Comparison of ENCODE assay signal across 1 cellular context in the genomic region with DNA sequence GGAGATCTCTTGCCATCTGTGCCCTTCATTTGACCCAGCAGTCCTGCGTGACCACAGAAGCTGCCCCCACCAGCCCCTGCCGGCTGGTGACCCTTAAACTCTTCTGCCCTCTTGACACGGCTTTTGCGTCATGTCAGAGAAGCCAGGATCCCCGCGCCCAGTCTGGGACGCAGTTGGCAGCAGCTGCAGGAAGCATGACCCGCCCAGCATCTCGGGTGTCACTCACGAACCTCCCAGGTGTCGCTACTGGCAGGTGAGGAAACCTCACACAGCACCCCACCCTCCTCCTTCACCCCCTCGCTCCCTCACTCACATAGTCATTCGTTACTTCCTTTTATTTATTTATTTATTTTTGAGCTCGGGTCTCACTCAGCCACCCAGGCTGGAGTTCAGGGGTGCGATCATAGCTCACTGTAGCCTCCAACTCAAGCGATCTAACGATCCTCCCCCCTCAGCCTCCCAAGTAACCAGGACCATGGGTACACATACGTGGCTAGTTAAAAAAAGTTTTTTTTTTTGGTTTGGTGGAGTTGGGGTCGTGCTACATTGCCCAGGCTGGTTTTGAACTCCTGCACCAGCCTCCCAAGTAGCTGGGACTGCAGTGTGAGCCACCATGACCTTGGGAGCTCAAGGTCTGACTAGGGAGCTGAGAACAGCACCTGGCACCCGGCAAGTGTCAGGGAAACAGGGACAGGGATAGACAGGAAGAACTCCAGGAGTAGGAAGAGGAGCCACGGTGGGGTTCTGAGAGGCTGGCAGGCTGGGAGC.
TF ChIP-seq lines count a peak whose summit lies in the region.

No MANE protein-coding gene starts in this region.

TF ChIP-seq in GM23338, 12 proteins besides CTCF, POLR2A, EP300 and RAD21 (continued from another document):
- TF ChIP-seq, protein P1, sequence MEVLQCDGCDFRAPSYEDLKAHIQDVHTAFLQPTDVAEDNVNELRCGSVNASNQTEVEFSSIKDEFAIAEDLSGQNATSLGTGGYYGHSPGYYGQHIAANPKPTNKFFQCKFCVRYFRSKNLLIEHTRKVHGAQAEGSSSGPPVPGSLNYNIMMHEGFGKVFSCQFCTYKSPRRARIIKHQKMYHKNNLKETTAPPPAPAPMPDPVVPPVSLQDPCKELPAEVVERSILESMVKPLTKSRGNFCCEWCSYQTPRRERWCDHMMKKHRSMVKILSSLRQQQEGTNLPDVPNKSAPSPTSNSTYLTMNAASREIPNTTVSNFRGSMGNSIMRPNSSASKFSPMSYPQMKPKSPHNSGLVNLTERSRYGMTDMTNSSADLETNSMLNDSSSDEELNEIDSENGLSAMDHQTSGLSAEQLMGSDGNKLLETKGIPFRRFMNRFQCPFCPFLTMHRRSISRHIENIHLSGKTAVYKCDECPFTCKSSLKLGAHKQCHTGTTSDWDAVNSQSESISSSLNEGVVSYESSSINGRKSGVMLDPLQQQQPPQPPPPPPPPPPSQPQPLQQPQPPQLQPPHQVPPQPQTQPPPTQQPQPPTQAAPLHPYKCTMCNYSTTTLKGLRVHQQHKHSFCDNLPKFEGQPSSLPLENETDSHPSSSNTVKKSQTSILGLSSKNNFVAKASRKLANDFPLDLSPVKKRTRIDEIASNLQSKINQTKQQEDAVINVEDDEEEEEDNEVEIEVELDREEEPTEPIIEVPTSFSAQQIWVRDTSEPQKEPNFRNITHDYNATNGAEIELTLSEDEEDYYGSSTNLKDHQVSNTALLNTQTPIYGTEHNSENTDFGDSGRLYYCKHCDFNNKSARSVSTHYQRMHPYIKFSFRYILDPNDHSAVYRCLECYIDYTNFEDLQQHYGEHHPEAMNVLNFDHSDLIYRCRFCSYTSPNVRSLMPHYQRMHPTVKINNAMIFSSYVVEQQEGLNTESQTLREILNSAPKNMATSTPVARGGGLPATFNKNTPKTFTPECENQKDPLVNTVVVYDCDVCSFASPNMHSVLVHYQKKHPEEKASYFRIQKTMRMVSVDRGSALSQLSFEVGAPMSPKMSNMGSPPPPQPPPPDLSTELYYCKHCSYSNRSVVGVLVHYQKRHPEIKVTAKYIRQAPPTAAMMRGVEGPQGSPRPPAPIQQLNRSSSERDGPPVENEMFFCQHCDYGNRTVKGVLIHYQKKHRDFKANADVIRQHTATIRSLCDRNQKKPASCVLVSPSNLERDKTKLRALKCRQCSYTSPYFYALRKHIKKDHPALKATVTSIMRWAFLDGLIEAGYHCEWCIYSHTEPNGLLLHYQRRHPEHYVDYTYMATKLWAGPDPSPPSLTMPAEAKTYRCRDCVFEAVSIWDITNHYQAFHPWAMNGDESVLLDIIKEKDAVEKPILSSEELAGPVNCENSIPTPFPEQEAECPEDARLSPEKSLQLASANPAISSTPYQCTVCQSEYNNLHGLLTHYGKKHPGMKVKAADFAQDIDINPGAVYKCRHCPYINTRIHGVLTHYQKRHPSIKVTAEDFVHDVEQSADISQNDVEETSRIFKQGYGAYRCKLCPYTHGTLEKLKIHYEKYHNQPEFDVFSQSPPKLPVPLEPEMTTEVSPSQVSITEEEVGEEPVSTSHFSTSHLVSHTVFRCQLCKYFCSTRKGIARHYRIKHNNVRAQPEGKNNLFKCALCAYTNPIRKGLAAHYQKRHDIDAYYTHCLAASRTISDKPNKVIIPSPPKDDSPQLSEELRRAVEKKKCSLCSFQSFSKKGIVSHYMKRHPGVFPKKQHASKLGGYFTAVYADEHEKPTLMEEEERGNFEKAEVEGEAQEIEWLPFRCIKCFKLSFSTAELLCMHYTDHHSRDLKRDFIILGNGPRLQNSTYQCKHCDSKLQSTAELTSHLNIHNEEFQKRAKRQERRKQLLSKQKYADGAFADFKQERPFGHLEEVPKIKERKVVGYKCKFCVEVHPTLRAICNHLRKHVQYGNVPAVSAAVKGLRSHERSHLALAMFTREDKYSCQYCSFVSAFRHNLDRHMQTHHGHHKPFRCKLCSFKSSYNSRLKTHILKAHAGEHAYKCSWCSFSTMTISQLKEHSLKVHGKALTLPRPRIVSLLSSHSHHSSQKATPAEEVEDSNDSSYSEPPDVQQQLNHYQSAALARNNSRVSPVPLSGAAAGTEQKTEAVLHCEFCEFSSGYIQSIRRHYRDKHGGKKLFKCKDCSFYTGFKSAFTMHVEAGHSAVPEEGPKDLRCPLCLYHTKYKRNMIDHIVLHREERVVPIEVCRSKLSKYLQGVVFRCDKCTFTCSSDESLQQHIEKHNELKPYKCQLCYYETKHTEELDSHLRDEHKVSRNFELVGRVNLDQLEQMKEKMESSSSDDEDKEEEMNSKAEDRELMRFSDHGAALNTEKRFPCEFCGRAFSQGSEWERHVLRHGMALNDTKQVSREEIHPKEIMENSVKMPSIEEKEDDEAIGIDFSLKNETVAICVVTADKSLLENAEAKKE (CRISPR knock-in tag; IDR thresholded peaks at IDR 0.05) = no peak
- TF ChIP-seq JUNB (IDR thresholded peaks at IDR 0.05; ENCODE audit: unreplicated experiment) (no peak), NANOG (IDR thresholded peaks at IDR 0.05; ENCODE audit: borderline replicate concordance) (no peak), ZNF331 (CRISPR knock-in tag; IDR thresholded peaks at IDR 0.05; ENCODE audit: low read depth) (no peak), EZH2 (IDR thresholded peaks at IDR 0.05; ENCODE audit: low read depth, unreplicated experiment) (no peak), POLR2AphosphoS5 (IDR thresholded peaks at IDR 0.05; ENCODE audit: low read depth) (no peak), STAT1 (IDR thresholded peaks at IDR 0.05; ENCODE audit: unreplicated experiment) (no peak)
